39 cellular contexts compared by ENCODE assay signal in the genomic region with DNA sequence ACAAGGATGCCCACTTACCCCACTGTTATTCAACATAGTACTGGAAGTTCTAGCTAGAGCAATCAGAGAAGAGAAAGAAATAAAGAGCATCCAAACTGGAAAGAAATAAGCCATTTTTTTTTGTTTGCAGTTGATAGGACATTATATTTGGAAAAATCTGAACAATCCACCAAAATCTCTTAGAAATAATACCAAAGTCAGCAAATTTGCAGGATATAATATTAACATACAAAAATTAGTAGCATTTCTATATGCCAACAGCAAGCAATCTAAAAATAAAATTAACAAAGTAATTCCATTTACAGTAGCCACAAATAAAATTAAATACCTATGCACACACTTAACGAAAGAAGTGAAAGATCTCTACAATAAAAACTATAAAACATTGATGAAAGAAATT.
"Had no signal": no experiment of that assay in that cellular context is flagged by ENCODE, and none has a peak within 500 bp of the region (broad histone marks: within the 10 kb centered on the region; RNA-seq: fewer than 3 reads in every experiment).

No MANE protein-coding gene starts in this region.

- DNase-seq: activated effector memory CD4-positive, alpha-beta T cell treated with anti-CD3 and anti-CD28 coated beads, Interleukin-2, amount 50 U/mL, for 16 hours; activated effector memory CD4-positive, alpha-beta T cell treated with Interleukin-2 at 50 U/mL for 16 hours; activated gamma-delta T cell; activated gamma-delta T cell treated with Interleukin-2 at 50 U/mL for 16 hours; activated naive CD4-positive, alpha-beta T cell; activated naive CD4-positive, alpha-beta T cell treated with anti-CD3 and anti-CD28 coated beads for 36 hours; activated naive CD4-positive, alpha-beta T cell treated with anti-CD3 and anti-CD28 coated beads, Interleukin-2, amount 10 ng/mL, durations not matched to agents 7 days and 5 days; activated naive CD4-positive, alpha-beta T cell treated with anti-CD3 and anti-CD28 coated beads, Interleukin-2, amount 50 U/mL, for 16 hours; activated naive CD4-positive, alpha-beta T cell treated with Interleukin-2 at 50 U/mL for 16 hours; activated naive CD8-positive, alpha-beta T cell treated with anti-CD3 and anti-CD28 coated beads for 36 hours; activated naive CD8-positive, alpha-beta T cell treated with anti-CD3 and anti-CD28 coated beads, Interleukin-2, amount 10 ng/mL, durations not matched to agents 7 days and 5 days; activated naive CD8-positive, alpha-beta T cell treated with anti-CD3 and anti-CD28 coated beads, Interleukin-2, amount 50 U/mL, for 24 hours; activated T-cell treated with anti-CD3 and anti-CD28 coated beads, Interleukin-2, amount 50 U/mL, for 4 hours; activated T-cell treated with anti-CD3 and anti-CD28 coated beads, Interleukin-2, amount 50 U/mL, for 48 hours; activated T-cell treated with anti-CD3 and anti-CD28 coated beads, Interleukin-2, amount 50 U/mL, for 72 hours; adrenal gland; amniotic stem cell; amygdala; anterior cingulate cortex; aorta; body of pancreas; brain microvascular endothelial cell; caudate nucleus; central memory CD4-positive, alpha-beta T cell; cerebellar nuclear complex had no signal

- ATAC-seq: activated naive CD4-positive, alpha-beta T cell treated with anti-CD3 and anti-CD28 coated beads, Interleukin-2, amount 50 U/mL, for 72 hours; activated naive CD8-positive, alpha-beta T cell treated with anti-CD3 and anti-CD28 coated beads, Interleukin-2, amount 50 U/mL, for 24 hours; activated T-cell treated with anti-CD3 and anti-CD28 coated beads, Interleukin-2, amount 50 U/mL, for 4 hours; activated T-cell treated with anti-CD3 and anti-CD28 coated beads, Interleukin-2, amount 50 U/mL, for 72 hours; activated T-helper 17 cell treated with anti-CD3 and anti-CD28 coated beads, Interleukin-2, amount 50 U/mL, for 72 hours; body of pancreas had no signal

- H3K4me1 ChIP-seq: adrenal gland, ascending aorta, body of pancreas, breast epithelium had no signal

- H3K4me3 Mint-ChIP-seq: activated naive CD4-positive, alpha-beta T cell treated with anti-CD3 and anti-CD28 coated beads for 36 hours; activated naive CD4-positive, alpha-beta T cell treated with anti-CD3 and anti-CD28 coated beads, Interleukin-2, amount 10 ng/mL, durations not matched to agents 7 days and 5 days; activated naive CD4-positive, alpha-beta T cell treated with anti-CD3 and anti-CD28 coated beads, Interleukin-2, amount 50 U/mL, for 24 hours; activated naive CD8-positive, alpha-beta T cell; activated naive CD8-positive, alpha-beta T cell treated with anti-CD3 and anti-CD28 coated beads for 36 hours; activated naive CD8-positive, alpha-beta T cell treated with anti-CD3 and anti-CD28 coated beads, Interleukin-2, amount 10 ng/mL, durations not matched to agents 7 days and 5 days; activated naive CD8-positive, alpha-beta T cell treated with anti-CD3 and anti-CD28 coated beads, Interleukin-2, amount 50 U/mL, for 24 hours; activated T-cell treated with anti-CD3 and anti-CD28 coated beads, Interleukin-2, amount 50 U/mL, for 4 hours; activated T-cell treated with anti-CD3 and anti-CD28 coated beads, Interleukin-2, amount 50 U/mL, for 72 hours; activated T-helper 1 cell treated with anti-CD3 and anti-CD28 coated beads, Interleukin-12 subunit alpha, Interleukin-12 subunit beta, Interleukin-2, Interleukin-4 antibody, amounts not matched to agents 30 ng/mL and 10 ng/mL and 1 ng/mL, durations not matched to agents 14 hours and 24 hours and 36 hours; activated T-helper 17 cell treated with anti-CD3 and anti-CD28 coated beads, Interleukin-2, amount 50 U/mL, for 72 hours; brain; central memory CD8-positive, alpha-beta T cell had no signal

- H3K27ac Mint-ChIP-seq: activated naive CD4-positive, alpha-beta T cell treated with anti-CD3 and anti-CD28 coated beads for 36 hours; activated naive CD4-positive, alpha-beta T cell treated with anti-CD3 and anti-CD28 coated beads, Interleukin-2, amount 10 ng/mL, durations not matched to agents 7 days and 5 days; activated naive CD4-positive, alpha-beta T cell treated with anti-CD3 and anti-CD28 coated beads, Interleukin-2, amount 50 U/mL, for 24 hours; activated naive CD4-positive, alpha-beta T cell treated with anti-CD3 and anti-CD28 coated beads, Interleukin-2, amount 50 U/mL, for 72 hours; activated naive CD8-positive, alpha-beta T cell; activated naive CD8-positive, alpha-beta T cell treated with anti-CD3 and anti-CD28 coated beads for 36 hours; activated naive CD8-positive, alpha-beta T cell treated with anti-CD3 and anti-CD28 coated beads, Interleukin-2, amount 10 ng/mL, durations not matched to agents 7 days and 5 days; activated naive CD8-positive, alpha-beta T cell treated with anti-CD3 and anti-CD28 coated beads, Interleukin-2, amount 50 U/mL, for 24 hours; activated T-cell treated with anti-CD3 and anti-CD28 coated beads, Interleukin-2, amount 50 U/mL, for 72 hours; activated T-helper 1 cell treated with anti-CD3 and anti-CD28 coated beads, Interleukin-12 subunit alpha, Interleukin-12 subunit beta, Interleukin-2, Interleukin-4 antibody, amounts not matched to agents 30 ng/mL and 10 ng/mL and 1 ng/mL, durations not matched to agents 14 hours and 24 hours and 36 hours; activated T-helper 17 cell treated with anti-CD3 and anti-CD28 coated beads, Interleukin-2, amount 50 U/mL, for 72 hours; activated T-helper 2 cell treated with anti-CD3 and anti-CD28 coated beads, Interferon-gamma antibody, Interleukin-2, Interleukin-4, amounts not matched to agents 10 μg/mL and 5 μg/mL and 100 μg/mL, durations not matched to agents 14 hours and 24 hours and 36 hours; brain had no signal

- H3K27ac ChIP-seq: adrenal gland, ascending aorta, body of pancreas, brain microvascular endothelial cell, breast epithelium, cardiac muscle cell had no signal

- H3K27me3 ChIP-seq: adrenal gland, ascending aorta, body of pancreas, brain microvascular endothelial cell, breast epithelium, cardiac muscle cell had no signal

- H3K36me3 Mint-ChIP-seq: activated naive CD4-positive, alpha-beta T cell treated with anti-CD3 and anti-CD28 coated beads, Interleukin-2, amount 10 ng/mL, durations not matched to agents 7 days and 5 days; activated naive CD4-positive, alpha-beta T cell treated with anti-CD3 and anti-CD28 coated beads, Interleukin-2, amount 50 U/mL, for 24 hours; activated naive CD4-positive, alpha-beta T cell treated with anti-CD3 and anti-CD28 coated beads, Interleukin-2, amount 50 U/mL, for 72 hours; activated naive CD8-positive, alpha-beta T cell; activated naive CD8-positive, alpha-beta T cell treated with anti-CD3 and anti-CD28 coated beads for 36 hours; brain had no signal

- H3K27me3 Mint-ChIP-seq: activated naive CD4-positive, alpha-beta T cell treated with anti-CD3 and anti-CD28 coated beads, Interleukin-2, amount 10 ng/mL, durations not matched to agents 7 days and 5 days; activated naive CD4-positive, alpha-beta T cell treated with anti-CD3 and anti-CD28 coated beads, Interleukin-2, amount 50 U/mL, for 24 hours; activated naive CD8-positive, alpha-beta T cell; activated naive CD8-positive, alpha-beta T cell treated with anti-CD3 and anti-CD28 coated beads for 36 hours; activated naive CD8-positive, alpha-beta T cell treated with anti-CD3 and anti-CD28 coated beads, Interleukin-2, amount 10 ng/mL, durations not matched to agents 7 days and 5 days; activated naive CD8-positive, alpha-beta T cell treated with anti-CD3 and anti-CD28 coated beads, Interleukin-2, amount 50 U/mL, for 24 hours; activated T-helper 17 cell treated with anti-CD3 and anti-CD28 coated beads, Interleukin-2, amount 50 U/mL, for 72 hours; central memory CD8-positive, alpha-beta T cell had no signal

- H3K36me3 ChIP-seq: adrenal gland, ascending aorta, brain microvascular endothelial cell, cardiac muscle cell had no signal

- H3K9me3 ChIP-seq: adrenal gland, ascending aorta, body of pancreas, breast epithelium had no signal

- H3K4me3 ChIP-seq: adrenal gland, ascending aorta, body of pancreas, breast epithelium, cardiac muscle cell had no signal

- FAIRE-seq: astrocyte, bronchial epithelial cell, colon had no signal

- H3K4me1 Mint-ChIP-seq: activated naive CD4-positive, alpha-beta T cell treated with anti-CD3 and anti-CD28 coated beads, Interleukin-2, amount 10 ng/mL, durations not matched to agents 7 days and 5 days; activated naive CD4-positive, alpha-beta T cell treated with anti-CD3 and anti-CD28 coated beads, Interleukin-2, amount 50 U/mL, for 24 hours; activated naive CD8-positive, alpha-beta T cell treated with anti-CD3 and anti-CD28 coated beads for 36 hours; activated naive CD8-positive, alpha-beta T cell treated with anti-CD3 and anti-CD28 coated beads, Interleukin-2, amount 10 ng/mL, durations not matched to agents 7 days and 5 days; activated naive CD8-positive, alpha-beta T cell treated with anti-CD3 and anti-CD28 coated beads, Interleukin-2, amount 50 U/mL, for 24 hours; activated T-helper 17 cell treated with anti-CD3 and anti-CD28 coated beads, Interleukin-2, amount 50 U/mL, for 72 hours; brain; central memory CD8-positive, alpha-beta T cell had no signal
